8 cellular contexts compared by ENCODE assay signal in genomic region chr7:33757563-33758165, GRCh38.
A peak's percentile ranks its signal among the peaks of the same experiment; 100 is the strongest.
DNase-seq lines count a peak whose midpoint lies in the region; ATAC-seq and TF ChIP-seq lines count a peak whose summit lies in the region.

No MANE protein-coding gene starts in this region.

- TF ChIP-seq CTCF in gastroesophageal sphincter (IDR thresholded peaks at IDR 0.05), result peak; percentile 62 to 67 (median 62)
- peak in 5 of 7 experiments; percentile 45 to 92 (median 70) for TF ChIP-seq CTCF in stomach (IDR thresholded peaks at IDR 0.05)

- no peak overlapping the region for H3K4me3 ChIP-seq in Jurkat, Clone E6-1 (ENCODE audit: low read length)
- H3K4me3 ChIP-seq in gastroesophageal sphincter (no peak overlapping the region), stomach (no peak overlapping the region)

- no peak for TF ChIP-seq POLR2A in gastroesophageal sphincter (IDR thresholded peaks at IDR 0.05)
- TF ChIP-seq POLR2A in stomach (IDR thresholded peaks at IDR 0.05), result no peak
- TF ChIP-seq POLR2A in GM18505 (IDR thresholded peaks at IDR 0.05; ENCODE audit: borderline replicate concordance, extremely low read depth, insufficient read depth, insufficient read length), result no peak

- H3K27me3 ChIP-seq in gastroesophageal sphincter (no peaks in the 10 kb centered on the region), stomach (no peaks in the 10 kb centered on the region)

- WGBS in gastroesophageal sphincter (ENCODE audit: low coverage in 1 of 2), 2 donors, result 22 to 27% methylated on average over 4 of the region's 4 CpGs
- WGBS in stomach, 5 donors, result 13 to 28% (median 17%) methylated on average over 4 of the region's 4 CpGs

- H3K36me3 ChIP-seq in gastroesophageal sphincter, result no peaks in the 10 kb centered on the region
- H3K36me3 ChIP-seq in stomach, result no peaks in the 10 kb centered on the region

- DNase-seq in SIG-M5 treated with dmso at 0.1 percent for 504 hours (lab: John Stamatoyannopoulos, UW; ENCODE audit: unreplicated experiment) (peak; percentile 39), SIG-M5 (lab: John Stamatoyannopoulos, UW) (no peak), SK-N-DZ (ENCODE audit: low spot score) (peak; percentile 40), stomach (peak; percentile 55)
- DNase-seq in Jurkat, Clone E6-1 (ENCODE audit: low read depth, low spot score), result peak; percentile 24

- H3K27ac ChIP-seq in gastroesophageal sphincter (no peak overlapping the region), stomach (peak overlapping the region in 1 of 5 donors; percentile 35)

- no peak for ATAC-seq in gastroesophageal sphincter
- ATAC-seq in GM19035 (IDR thresholded peaks at IDR 0.05; ENCODE audit: unreplicated experiment), result no peak
- no peak for ATAC-seq in GM18505 (IDR thresholded peaks at IDR 0.05; ENCODE audit: unreplicated experiment)

- H3K4me1 ChIP-seq in gastroesophageal sphincter (peaks cover 0 to 18% (median 0%) of the 10 kb centered on the region in 3 donors), stomach (peaks cover 0 to 24% (median 5%) of the 10 kb centered on the region in 4 donors)

- H3K9me3 ChIP-seq in gastroesophageal sphincter (no peaks in the 10 kb centered on the region), stomach (no peaks in the 10 kb centered on the region)

- TF ChIP-seq EP300 in gastroesophageal sphincter (IDR thresholded peaks at IDR 0.05) (no peak), stomach (IDR thresholded peaks at IDR 0.05) (no peak)

- intact Hi-C loops in stomach (cut with DNase I; ENCODE audit: low total_unique reads), result loop anchor here (10.0 kb wide), 2 partner anchors 137 to 167 kb away; no protein-coding TSS in a partner anchor
